ENCODE assay signal across 20 cellular contexts in genomic region chr21:14114251-14114650, GRCh38.
A peak's percentile ranks its signal among the peaks of the same experiment; 100 is the strongest.
DNase-seq lines count a peak whose midpoint lies in the region; TF ChIP-seq lines count a peak whose summit lies in the region.
"Had no signal": no experiment of that assay in that cellular context is flagged by ENCODE, and none has a peak within 500 bp of the region (broad histone marks: within the 10 kb centered on the region; RNA-seq: fewer than 3 reads in every experiment).

No MANE protein-coding gene starts in this region.

- POLR2A ChIA-PET in RWPE1 (lab: Yijun Ruan, JAX; ENCODE audit: low non-redundant PET), result no interaction called here

- intact Hi-C loops in vagina (cut with DNase I), result no loop called here

- TF ChIP-seq CTCF in LNCaP clone FGC (IDR thresholded peaks at IDR 0.05; ENCODE audit: control insufficient read depth, extremely low read depth, insufficient read depth) (no peak), RWPE1 (conservative IDR thresholded peaks at IDR 0.05; ENCODE audit: low read depth) (no peak), vagina (IDR thresholded peaks at IDR 0.05) (no peak)

- CTCF ChIA-PET in RWPE1 (lab: Yijun Ruan, JAX), result interaction anchor here (0.6 kb wide), 1 partner anchor 262 kb away, joined by 3 read pairs; no protein-coding TSS in a partner anchor

- DNase-seq in DMS153 (lab: John Stamatoyannopoulos, UW) (peak; percentile 4), LNCaP clone FGC (ENCODE audit: low read depth) (peak; percentile 35), RWPE1 (ENCODE audit: low spot score) (peak; percentile 8), islet precursor cell (peak; percentile 78), mesenteric fat pad (ENCODE audit: low spot score) (no peak), vagina (ENCODE audit: extremely low spot score in 2 of 2) (no peak), NCI-H82 treated with DMSO at 0.1 percent for 48 hours (lab: John Stamatoyannopoulos, UW; ENCODE audit: unreplicated experiment) (no peak)
- no peak for DNase-seq in stimulated activated CD4-positive, alpha-beta T cell treated with anti-CD3 and anti-CD28 coated beads, Interleukin-4, amount 100 ng/mL, for 4 hours
- DNase-seq: activated B cell treated with CpG ODN at 0.5 μM for 24 hours; activated naive CD8-positive, alpha-beta T cell treated with anti-CD3 and anti-CD28 coated beads for 36 hours; CD8-positive, alpha-beta T cell; dorsolateral prefrontal cortex; GF-D8; GM23248; head of caudate nucleus; left cardiac atrium; NCI-H2171 treated with DMSO at 0.1 percent for 48 hours; nucleus accumbens; SJCRH30; stimulated activated CD4-positive, alpha-beta T cell treated with anti-CD3 and anti-CD28 coated beads, Interleukin-2, amount 100 ng/mL, for 24 hours had no signal

- H3K9me3 ChIP-seq in vagina, result no peaks in the 10 kb centered on the region
- H3K9me3 ChIP-seq: SJCRH30 had no signal

- H3K27ac ChIP-seq in RWPE1 (no peak overlapping the region), vagina (no peak overlapping the region)
- H3K27ac ChIP-seq: dorsolateral prefrontal cortex, GM23248, SJCRH30 had no signal

- H3K4me1 ChIP-seq in vagina, result no peaks in the 10 kb centered on the region
- H3K4me1 ChIP-seq: SJCRH30 had no signal

- H3K4me3 ChIP-seq in LNCaP clone FGC (ENCODE audit: low read depth, low read length) (no peak overlapping the region), vagina (no peak overlapping the region)
- H3K4me3 ChIP-seq: dorsolateral prefrontal cortex, GM23248, SJCRH30 had no signal

- no peaks in the 10 kb centered on the region for H3K27me3 ChIP-seq in vagina
- H3K27me3 ChIP-seq: dorsolateral prefrontal cortex, SJCRH30 had no signal

- no peak for TF ChIP-seq POLR2A in vagina (IDR thresholded peaks at IDR 0.05)

- H3K36me3 ChIP-seq in vagina, result no peaks in the 10 kb centered on the region
- H3K36me3 ChIP-seq: SJCRH30 had no signal

Comparison
In these comparisons a context has a peak if more than half of its experiments do, and no peak if none do; other contexts are left out.
1. DNase-seq: peak in DMS153 (single experiment), LNCaP clone FGC (single experiment), RWPE1 (single experiment) and islet precursor cell (single experiment); none in stimulated activated CD4-positive, alpha-beta T cell treated with anti-CD3 and anti-CD28 coated beads, Interleukin-4, amount 100 ng/mL, for 4 hours (0 of 2), mesenteric fat pad (single experiment), vagina (0 of 2) and NCI-H82 treated with DMSO at 0.1 percent for 48 hours (single experiment).